5 cellular contexts compared by ENCODE assay signal in genomic region chr15:89883518-89883917, GRCh38. TPM values are rescaled to one million over a fixed set of nuclear protein-coding genes. Genes with fewer than 3 reads are reported as not detected.
"Had no signal": no experiment of that assay in that cellular context is flagged by ENCODE, and none has a peak within 500 bp of the region (broad histone marks: within the 10 kb centered on the region; RNA-seq: fewer than 3 reads in every experiment).

No MANE protein-coding gene starts in this region.

- H3K4me3 ChIP-seq: GM23338, K562 had no signal

- ATAC-seq: GM23338, K562 had no signal

- DNase-seq: H9, HCEC 1CT, IMR-90 had no signal

RNA-seq across cellular contexts. Expression of gene ARPIN, which starts 29.2 kb away (rescaled TPM):
- total RNA-seq: K562 had no signal
